Comparison of ENCODE assay signal across 15 cellular contexts in genomic region chr5:147567917-147568598, GRCh38. TPM values are rescaled to one million over a fixed set of nuclear protein-coding genes. Genes with fewer than 3 reads are reported as not detected.
DNase-seq lines count a peak whose midpoint lies in the region; ATAC-seq and TF ChIP-seq lines count a peak whose summit lies in the region.
"Had no signal": no experiment of that assay in that cellular context is flagged by ENCODE, and none has a peak within 500 bp of the region (broad histone marks: within the 10 kb centered on the region; RNA-seq: fewer than 3 reads in every experiment).

No MANE protein-coding gene starts in this region.

- H3K18ac ChIP-seq in IMR-90 (ENCODE audit: low read depth, low read length): no peak overlapping the region

- H2BK5ac ChIP-seq in IMR-90 (ENCODE audit: low read depth, low read length, poor library complexity, severe bottlenecking): no peak overlapping the region

- H3K4ac ChIP-seq in IMR-90 (ENCODE audit: low read depth, low read length): no peak overlapping the region

- H2AK5ac ChIP-seq in IMR-90 (ENCODE audit: low read depth, low read length): no peak overlapping the region

- no peak overlapping the region for H3K9ac ChIP-seq in IMR-90 (ENCODE audit: low read depth, low read length)

- CTCF ChIA-PET in Caco-2 (lab: Charles Lee): interaction anchor here (0.7 to 1.0 kb wide), 3 partner anchors 8 to 10 kb away, joined by 3 to 8 read pairs (median 5); no protein-coding TSS in a partner anchor
- CTCF ChIA-PET in IMR-90 (lab: Yijun Ruan, JAX): interaction anchor here (0.5 to 1.1 kb wide), 2 partner anchors 9 to 108 kb away, joined by 3 read pairs; no protein-coding TSS in a partner anchor

- no peaks in the 10 kb centered on the region for H3K79me1 ChIP-seq in IMR-90 (ENCODE audit: low read depth in 1 of 2, low read length in 2 of 2)

- POLR2A ChIA-PET in Caco-2 (lab: Charles Lee) (no interaction called here), IMR-90 (lab: Charles Lee; ENCODE audit: unreplicated experiment) (no interaction called here)

- H2BK20ac ChIP-seq in IMR-90 (ENCODE audit: low read depth, low read length): no peak overlapping the region

- H2AFZ ChIP-seq in IMR-90 (replicated peaks; ENCODE audit: low read length, poor library complexity): no peak overlapping the region

- H3K27me3 ChIP-seq in Caco-2 (replicated peaks; ENCODE audit: control insufficient read depth, insufficient read depth, low read length) (no peaks in the 10 kb centered on the region), IMR-90 (ENCODE audit: control insufficient read depth, insufficient read depth, low read length) (no peaks in the 10 kb centered on the region)
- H3K27me3 ChIP-seq: colonic mucosa, suprapubic skin had no signal

- no peak overlapping the region for H3K27ac Mint-ChIP-seq in Caco-2 (ENCODE audit: unreplicated experiment)
- no peak overlapping the region for H3K27ac Mint-ChIP-seq in activated T-helper 2 cell treated with anti-CD3 and anti-CD28 coated beads, Interferon-gamma antibody, Interleukin-2, Interleukin-4, amounts not matched to agents 10 μg/mL and 5 μg/mL and 100 μg/mL, durations not matched to agents 14 hours and 24 hours and 36 hours

- no peak for TF ChIP-seq POLR2A in IMR-90 (IDR thresholded peaks at IDR 0.05; ENCODE audit: low read depth, low read length)

- H3K56ac ChIP-seq in IMR-90 (ENCODE audit: extremely low read depth, insufficient read depth, low read length): no peak overlapping the region

- WGBS in IMR-90 (ENCODE audit: extremely low coverage in 2 of 2, insufficient read length in 1 of 2), 2 experiments: 72% methylated on average over 4 of the region's 9 CpGs; no CpG with 5 or more reads in 1 of the 2 experiments

- no peak overlapping the region for H3K4me3 ChIP-seq in Caco-2 (ENCODE audit: low read depth, low read length)
- H3K4me3 ChIP-seq in IMR-90 (ENCODE audit: insufficient read depth, low read depth, low read length): no peak overlapping the region
- H3K4me3 ChIP-seq in astrocyte of the cerebellum (ENCODE audit: low read depth, low read length): no peak overlapping the region
- H3K4me3 ChIP-seq: colonic mucosa, suprapubic skin had no signal

- dilution Hi-C loops in IMR-90 (cut with HindIII; ENCODE audit: low sequenced_read_pairs, unreplicated experiment): no loop called here

- ATAC-seq in IMR-90 (ENCODE audit: low read depth): peak; percentile 29; the same call in 1 of the 2 replicates
- no peak for ATAC-seq in HG03139 (IDR thresholded peaks at IDR 0.05; ENCODE audit: unreplicated experiment)
- ATAC-seq: activated T-cell treated with anti-CD3 and anti-CD28 coated beads, Interleukin-2, amount 50 U/mL, for 4 hours; Panc1 had no signal

- H3K14ac ChIP-seq in IMR-90 (replicated peaks; ENCODE audit: low read depth, low read length): no peak overlapping the region

- intact Hi-C loops in Caco-2 (cut with micrococcal nuclease; ENCODE audit: unreplicated experiment) (no loop called here), IMR-90 (cut with micrococcal nuclease) (no loop called here)
- intact Hi-C loops in activated T-helper 2 cell treated with anti-CD3 and anti-CD28 coated beads, Interferon-gamma antibody, Interleukin-2, Interleukin-4, amounts not matched to agents 10 μg/mL and 5 μg/mL and 100 μg/mL, durations not matched to agents 14 hours and 24 hours and 36 hours (cut with micrococcal nuclease): no loop called here

- no peaks in the 10 kb centered on the region for H3K36me3 Mint-ChIP-seq in Caco-2 (ENCODE audit: insufficient read depth, unreplicated experiment)
- H3K36me3 Mint-ChIP-seq in activated T-helper 2 cell treated with anti-CD3 and anti-CD28 coated beads, Interferon-gamma antibody, Interleukin-2, Interleukin-4, amounts not matched to agents 10 μg/mL and 5 μg/mL and 100 μg/mL, durations not matched to agents 14 hours and 24 hours and 36 hours (ENCODE audit: low read depth): no peaks in the 10 kb centered on the region
- H3K36me3 Mint-ChIP-seq: CD14-positive monocyte had no signal

- H2AK9ac ChIP-seq in IMR-90 (replicated peaks; ENCODE audit: low read depth, low read length, poor library complexity): no peak overlapping the region

- H3K4me2 ChIP-seq in IMR-90 (ENCODE audit: low read depth, low read length): no peak overlapping the region

- H2BK120ac ChIP-seq in IMR-90 (ENCODE audit: low read depth, low read length): no peak overlapping the region

- H3K27me3 Mint-ChIP-seq in Caco-2 (ENCODE audit: insufficient read depth, unreplicated experiment): no peaks in the 10 kb centered on the region
- H3K27me3 Mint-ChIP-seq in activated T-helper 2 cell treated with anti-CD3 and anti-CD28 coated beads, Interferon-gamma antibody, Interleukin-2, Interleukin-4, amounts not matched to agents 10 μg/mL and 5 μg/mL and 100 μg/mL, durations not matched to agents 14 hours and 24 hours and 36 hours (ENCODE audit: low read depth): no peaks in the 10 kb centered on the region

- H3K4me1 Mint-ChIP-seq in Caco-2 (ENCODE audit: low read depth, unreplicated experiment): peaks cover 16% of the 10 kb centered on the region
- no peaks in the 10 kb centered on the region for H3K4me1 Mint-ChIP-seq in activated T-helper 2 cell treated with anti-CD3 and anti-CD28 coated beads, Interferon-gamma antibody, Interleukin-2, Interleukin-4, amounts not matched to agents 10 μg/mL and 5 μg/mL and 100 μg/mL, durations not matched to agents 14 hours and 24 hours and 36 hours (ENCODE audit: low read depth)
- H3K4me1 Mint-ChIP-seq: CD14-positive monocyte had no signal

- H4K91ac ChIP-seq in IMR-90 (ENCODE audit: insufficient read depth, low read depth, low read length): no peak overlapping the region

- no peak overlapping the region for H3K4me3 Mint-ChIP-seq in Caco-2 (ENCODE audit: unreplicated experiment)
- no peak overlapping the region for H3K4me3 Mint-ChIP-seq in activated T-helper 2 cell treated with anti-CD3 and anti-CD28 coated beads, Interferon-gamma antibody, Interleukin-2, Interleukin-4, amounts not matched to agents 10 μg/mL and 5 μg/mL and 100 μg/mL, durations not matched to agents 14 hours and 24 hours and 36 hours (ENCODE audit: low read depth)
- H3K4me3 Mint-ChIP-seq: activated T-cell treated with anti-CD3 and anti-CD28 coated beads, Interleukin-2, amount 50 U/mL, for 4 hours; CD14-positive monocyte had no signal

- no peak overlapping the region for H3K27ac ChIP-seq in IMR-90 (ENCODE audit: insufficient read depth, low read length)
- H3K27ac ChIP-seq: colonic mucosa, suprapubic skin had no signal

- TF ChIP-seq CTCF in Caco-2 (IDR thresholded peaks at IDR 0.05; ENCODE audit: insufficient read depth in 1 of 2, low read depth in 1 of 2, low read length in 1 of 2, severe bottlenecking in 1 of 2, unreplicated experiment in 1 of 2) (no peak), IMR-90 (conservative IDR thresholded peaks at IDR 0.05; ENCODE audit: low read depth, low read length) (no peak), astrocyte of the cerebellum (IDR thresholded peaks at IDR 0.05; ENCODE audit: low read depth, low read length, missing control alignments) (no peak)

- no peaks in the 10 kb centered on the region for H4K20me1 ChIP-seq in IMR-90 (ENCODE audit: insufficient read depth, low read length)

- no peak for TF ChIP-seq RAD21 in IMR-90 (IDR thresholded peaks at IDR 0.05; ENCODE audit: low read length)

- no peak overlapping the region for H3K23ac ChIP-seq in IMR-90 (ENCODE audit: low read depth, low read length)

- in situ Hi-C loops in IMR-90 (cut with MboI; ENCODE audit: low sequenced_read_pairs) (no loop called here), astrocyte of the cerebellum (cut with HindIII; ENCODE audit: low sequenced_read_pairs) (no loop called here)

- BruUV-seq in Caco-2 (replicated peaks; lab: Mats Ljungman, UMichigan) (no TSS peak), IMR-90 (replicated peaks; lab: Mats Ljungman, UMichigan) (no TSS peak)

- H4K5ac ChIP-seq in IMR-90 (ENCODE audit: low read depth, low read length): no peak overlapping the region

- no peaks in the 10 kb centered on the region for H3K9me1 ChIP-seq in IMR-90 (ENCODE audit: insufficient read depth, low read length)

- DNase-seq in Caco-2 (peak; percentile 32 to 42), IMR-90 (peak; percentile 80), astrocyte of the cerebellum (ENCODE audit: low read depth) (peak; percentile 94), iPS-NIHi7 (ENCODE audit: extremely low spot score) (peak; percentile 64), NCI-H524 (lab: John Stamatoyannopoulos, UW) (no peak), NCI-H2171 treated with DMSO at 0.1 percent for 48 hours (lab: John Stamatoyannopoulos, UW) (no peak)
- no peak for DNase-seq in activated T-helper 2 cell treated with anti-CD3 and anti-CD28 coated beads, Interferon-gamma antibody, Interleukin-2, Interleukin-4, amounts not matched to agents 10 μg/mL and 5 μg/mL and 100 μg/mL, durations not matched to agents 14 hours and 24 hours and 36 hours (ENCODE audit: low spot score)
- DNase-seq: activated T-cell treated with anti-CD3 and anti-CD28 coated beads, Interleukin-2, amount 50 U/mL, for 4 hours; colonic mucosa; hypothalamus; MV-4-11 had no signal

- H3K9me3 ChIP-seq in Caco-2: no peaks in the 10 kb centered on the region
- H3K9me3 ChIP-seq in IMR-90 (ENCODE audit: control insufficient read depth, insufficient read depth, low read length): no peaks in the 10 kb centered on the region
- H3K9me3 ChIP-seq: colonic mucosa, suprapubic skin had no signal

- H3K4me1 ChIP-seq in Caco-2 (0 out of 2 replicates have a peak, but pooled peaks cover 4% of the 10 kb centered on the region), IMR-90 (ENCODE audit: control insufficient read depth, insufficient read depth, low read length) (no peaks in the 10 kb centered on the region)
- H3K4me1 ChIP-seq: colonic mucosa, suprapubic skin had no signal

- H2BK15ac ChIP-seq in IMR-90 (ENCODE audit: low read depth, low read length): no peak overlapping the region

- H3K36me3 ChIP-seq in Caco-2 (ENCODE audit: control insufficient read depth, insufficient read depth, low read length): no peaks in the 10 kb centered on the region
- H3K36me3 ChIP-seq in IMR-90 (ENCODE audit: control insufficient read depth, insufficient read depth, low read length): no peaks in the 10 kb centered on the region
- H3K36me3 ChIP-seq: colonic mucosa, suprapubic skin had no signal

- no peaks in the 10 kb centered on the region for H3K9me3 Mint-ChIP-seq in Caco-2 (ENCODE audit: unreplicated experiment)
- no peaks in the 10 kb centered on the region for H3K9me3 Mint-ChIP-seq in activated T-helper 2 cell treated with anti-CD3 and anti-CD28 coated beads, Interferon-gamma antibody, Interleukin-2, Interleukin-4, amounts not matched to agents 10 μg/mL and 5 μg/mL and 100 μg/mL, durations not matched to agents 14 hours and 24 hours and 36 hours
- H3K9me3 Mint-ChIP-seq: activated T-cell treated with anti-CD3 and anti-CD28 coated beads, Interleukin-2, amount 50 U/mL, for 4 hours; CD14-positive monocyte had no signal

- no peak overlapping the region for H4K8ac ChIP-seq in IMR-90 (ENCODE audit: low read depth in 2 of 2, low read length in 2 of 2)

RNA-seq across cellular contexts. Expression of gene DPYSL3, which starts 58.2 kb away (rescaled TPM):
- 106 and 109 TPM in 2 replicates for total RNA-seq in Caco-2 (2022)
- total RNA-seq in IMR-90 (2012; rRNA removed): 46.1 and 50.2 TPM in 2 replicates
- 60.9 and 66.4 TPM in 2 replicates for polyA plus RNA-seq in IMR-90 (2012; rRNA removed)
- 31.1 and 32.6 TPM in 2 replicates for polyA plus RNA-seq in IMR-90 (2012; cell fraction: cytosol; rRNA removed)
- polyA plus RNA-seq in IMR-90 (2012; cell fraction: nucleus; rRNA removed; ENCODE audit: low replicate concordance): 34.6 and 103 TPM in 2 replicates
- 0.48 and 0.89 TPM in 2 replicates for total RNA-seq in activated T-helper 2 cell treated with anti-CD3 and anti-CD28 coated beads, Interferon-gamma antibody, Interleukin-2, Interleukin-4, amounts not matched to agents 10 μg/mL and 5 μg/mL and 100 μg/mL, durations not matched to agents 14 hours and 24 hours and 36 hours
- polyA plus RNA-seq: CD14-positive monocyte had no signal

Comparison
In these comparisons a context has a peak if more than half of its experiments do, and no peak if none do; other contexts are left out.
1. DNase-seq: peak in Caco-2 (2 of 2), IMR-90 (single experiment), astrocyte of the cerebellum (single experiment) and iPS-NIHi7 (single experiment); none in activated T-helper 2 cell treated with anti-CD3 and anti-CD28 coated beads, Interferon-gamma antibody, Interleukin-2, Interleukin-4, amounts not matched to agents 10 μg/mL and 5 μg/mL and 100 μg/mL, durations not matched to agents 14 hours and 24 hours and 36 hours (single experiment), NCI-H524 (0 of 2) and NCI-H2171 treated with DMSO at 0.1 percent for 48 hours (single experiment).
2. RNA of gene DPYSL3, which starts 58.2 kb away (total RNA-seq): 106 to 109 TPM in Caco-2 and 46.1 to 50.2 TPM in IMR-90; 0.48 to 0.89 TPM in activated T-helper 2 cell treated with anti-CD3 and anti-CD28 coated beads, Interferon-gamma antibody, Interleukin-2, Interleukin-4, amounts not matched to agents 10 μg/mL and 5 μg/mL and 100 μg/mL, durations not matched to agents 14 hours and 24 hours and 36 hours; every median in the first group is over 10 times any median in the second.